Comparison of ENCODE assay signal across 8 cellular contexts in genomic region chr19:2327773-2328400, GRCh38. TPM values are rescaled to one million over a fixed set of nuclear protein-coding genes. Genes with fewer than 3 reads are reported as not detected.
DNase-seq lines count a peak whose midpoint lies in the region; ATAC-seq, FAIRE-seq and TF ChIP-seq lines count a peak whose summit lies in the region.

No MANE protein-coding gene starts in this region.

- H4K8ac ChIP-seq in IMR-90 (ENCODE audit: low read depth in 2 of 2, low read length in 2 of 2), result peak overlapping the region; percentile 98

- peak overlapping the region; percentile 100 for H3K4me3 Mint-ChIP-seq in astrocyte (ENCODE audit: unreplicated experiment)

- no peak for TF ChIP-seq RAD21 in IMR-90 (IDR thresholded peaks at IDR 0.05; ENCODE audit: low read length)
- TF ChIP-seq RAD21 in SK-N-SH (IDR thresholded peaks at IDR 0.05; ENCODE audit: low read length), result no peak

- TF ChIP-seq POLR2A in IMR-90 (IDR thresholded peaks at IDR 0.05; ENCODE audit: low read depth, low read length), result peak; percentile 54; the same call in 1 of the 2 replicates

- H3K4me1 ChIP-seq in IMR-90 (ENCODE audit: control insufficient read depth, insufficient read depth, low read length) (peaks cover 4% of the 10 kb centered on the region), SK-N-SH (ENCODE audit: control insufficient read depth in 1 of 2, insufficient read depth in 2 of 2, low read depth in 1 of 2, low read length in 1 of 2) (peaks cover 6 to 14% of the 10 kb centered on the region in 2 experiments; a peak in 2 of 4 replicates), astrocyte (ENCODE audit: insufficient read depth, low read length) (peaks cover 15% of the 10 kb centered on the region), skeletal muscle satellite cell (ENCODE audit: control insufficient read depth, insufficient read depth, low read length) (peaks cover 29% of the 10 kb centered on the region)

- WGBS in IMR-90 (ENCODE audit: extremely low coverage in 2 of 2, insufficient read length in 1 of 2), 2 experiments, result no CpG with 5 or more reads among the region's 18 CpGs
- WGBS in SK-N-SH (ENCODE audit: low lambda C conversion rate), result 2% methylated on average over 17 of the region's 18 CpGs

- TF ChIP-seq EP300 in SK-N-SH (IDR thresholded peaks at IDR 0.05; ENCODE audit: borderline replicate concordance in 1 of 2, low read depth in 1 of 2, low read length in 1 of 2), result no peak

- H3K36me3 Mint-ChIP-seq in astrocyte (ENCODE audit: low read depth, unreplicated experiment), result peaks cover 5% of the 10 kb centered on the region

- peak overlapping the region; percentile 99 for H2AK5ac ChIP-seq in IMR-90 (ENCODE audit: low read depth, low read length)

- H4K5ac ChIP-seq in IMR-90 (ENCODE audit: low read depth, low read length), result peak overlapping the region; percentile 86

- H3K9ac ChIP-seq in IMR-90 (ENCODE audit: low read depth, low read length), result peak overlapping the region; percentile 98
- peak overlapping the region; percentile 81 for H3K9ac ChIP-seq in SK-N-SH
- H3K9ac ChIP-seq in astrocyte (ENCODE audit: low read length), result peak overlapping the region; percentile 87
- peak overlapping the region; percentile 97 for H3K9ac ChIP-seq in skeletal muscle satellite cell (ENCODE audit: low read depth, low read length)

- POLR2A ChIA-PET in IMR-90 (lab: Charles Lee; ENCODE audit: unreplicated experiment), result no interaction called here
- POLR2A ChIA-PET in SK-N-SH (lab: Yijun Ruan, JAX), result no interaction called here

- FAIRE-seq in astrocyte (lab: Jason Lieb, UNC), result peak; percentile 76

- H3K9me2 ChIP-seq in SK-N-SH, result no peaks in the 10 kb centered on the region

- H4K20me1 ChIP-seq in IMR-90 (ENCODE audit: insufficient read depth, low read length) (peaks cover 31% of the 10 kb centered on the region), SK-N-SH (ENCODE audit: insufficient read depth) (peaks cover 19% of the 10 kb centered on the region; the same call in 1 of the 2 replicates), astrocyte (ENCODE audit: insufficient read depth, low read length) (peaks cover 66% of the 10 kb centered on the region)

- BruUV-seq in IMR-90 (replicated peaks; lab: Mats Ljungman, UMichigan), result TSS peak; percentile 59

- H3K4me1 Mint-ChIP-seq in astrocyte (ENCODE audit: low read depth, unreplicated experiment), result peaks cover 27% of the 10 kb centered on the region

- peaks cover 26% of the 10 kb centered on the region for H3K36me3 ChIP-seq in IMR-90 (ENCODE audit: control insufficient read depth, insufficient read depth, low read length)
- H3K36me3 ChIP-seq in SK-N-SH (replicated peaks in 1 of 2; ENCODE audit: control insufficient read depth in 1 of 2, insufficient read depth in 2 of 2, low read length in 1 of 2), result peaks cover 3 to 14% of the 10 kb centered on the region in 2 experiments
- no peaks in the 10 kb centered on the region for H3K36me3 ChIP-seq in astrocyte (ENCODE audit: insufficient read depth, low read length)
- H3K36me3 ChIP-seq in skeletal muscle satellite cell (ENCODE audit: insufficient read depth, low read length), result peaks cover 15% of the 10 kb centered on the region

- H3K27me3 Mint-ChIP-seq in astrocyte (ENCODE audit: low read depth, unreplicated experiment), result no peaks in the 10 kb centered on the region

- peak overlapping the region; percentile 100 for H2AK9ac ChIP-seq in IMR-90 (replicated peaks; ENCODE audit: low read depth, low read length, poor library complexity)

- peak overlapping the region; percentile 58 for H3K4me2 ChIP-seq in IMR-90 (ENCODE audit: low read depth, low read length)
- peak overlapping the region; percentile 92 for H3K4me2 ChIP-seq in SK-N-SH
- peak overlapping the region; percentile 90 for H3K4me2 ChIP-seq in astrocyte (ENCODE audit: low read length)
- H3K4me2 ChIP-seq in skeletal muscle satellite cell (ENCODE audit: low read length), result peak overlapping the region; percentile 100

- peak overlapping the region; percentile 76 for H3K18ac ChIP-seq in IMR-90 (ENCODE audit: low read depth, low read length)

- peak overlapping the region; percentile 99 for H3K23ac ChIP-seq in IMR-90 (ENCODE audit: low read depth, low read length)

- H3K79me1 ChIP-seq in IMR-90 (ENCODE audit: low read depth in 1 of 2, low read length in 2 of 2), result peaks cover 32 to 78% of the 10 kb centered on the region in 2 experiments

- intact Hi-C loops in IMR-90 (cut with micrococcal nuclease), result loop anchor here (2.0 to 5.0 kb wide), 3 partner anchors 64 to 309 kb away; no protein-coding TSS in a partner anchor

- H3K56ac ChIP-seq in IMR-90 (ENCODE audit: extremely low read depth, insufficient read depth, low read length), result peak overlapping the region; percentile 99

- peak overlapping the region; percentile 99 for H4K91ac ChIP-seq in IMR-90 (ENCODE audit: insufficient read depth, low read depth, low read length)

- no peaks in the 10 kb centered on the region for H3F3A ChIP-seq in SK-N-SH (replicated peaks; ENCODE audit: insufficient read depth)

- peak overlapping the region; percentile 100 for H3K14ac ChIP-seq in IMR-90 (replicated peaks; ENCODE audit: low read depth, low read length)

- no peaks in the 10 kb centered on the region for H3K9me3 Mint-ChIP-seq in astrocyte (ENCODE audit: unreplicated experiment)

- H2BK120ac ChIP-seq in IMR-90 (ENCODE audit: low read depth, low read length), result peak overlapping the region; percentile 69

- H2BK5ac ChIP-seq in IMR-90 (ENCODE audit: low read depth, low read length, poor library complexity, severe bottlenecking), result peak overlapping the region; percentile 92

- no peaks in the 10 kb centered on the region for H3K9me1 ChIP-seq in IMR-90 (ENCODE audit: insufficient read depth, low read length)

- CTCF ChIA-PET in IMR-90 (lab: Yijun Ruan, JAX), result no interaction called here
- CTCF ChIA-PET in SK-N-SH (lab: Yijun Ruan, JAX), result interaction anchor here (0.9 to 5.2 kb wide), 8 partner anchors 9 to 173 kb away, joined by 3 to 51 read pairs (median 3); no protein-coding TSS in a partner anchor

- dilution Hi-C loops in IMR-90 (cut with HindIII; ENCODE audit: low sequenced_read_pairs, unreplicated experiment), result no loop called here

- H2AFZ ChIP-seq in IMR-90 (replicated peaks; ENCODE audit: low read length, poor library complexity), result peak overlapping the region; percentile 99
- H2AFZ ChIP-seq in SK-N-SH (ENCODE audit: low read depth), result peak overlapping the region; percentile 61
- H2AFZ ChIP-seq in astrocyte (ENCODE audit: low read depth, low read length), result peak overlapping the region; percentile 89

- DNase-seq in ELR (ENCODE audit: low read depth) (peak; percentile 88), IMR-90 (peak; percentile 81), SK-N-SH (peak; percentile 72), astrocyte (ENCODE audit: low read depth) (peak; percentile 88), iPS DF 4.7 (ENCODE audit: extremely low read depth, low spot score) (peak; percentile 76)

- peaks cover 72% of the 10 kb centered on the region for H3K79me2 ChIP-seq in SK-N-SH (ENCODE audit: insufficient read depth)
- peaks cover 78% of the 10 kb centered on the region for H3K79me2 ChIP-seq in astrocyte (ENCODE audit: insufficient read depth, low read length)

- peak overlapping the region; percentile 97 for H3K27ac Mint-ChIP-seq in astrocyte (ENCODE audit: unreplicated experiment)

- H2BK20ac ChIP-seq in IMR-90 (ENCODE audit: low read depth, low read length), result no peak overlapping the region

- no peak for TF ChIP-seq CTCF in IMR-90 (conservative IDR thresholded peaks at IDR 0.05; ENCODE audit: low read depth, low read length)
- no peak for TF ChIP-seq CTCF in SK-N-SH (IDR thresholded peaks at IDR 0.05)
- TF ChIP-seq CTCF in astrocyte (IDR thresholded peaks at IDR 0.05; ENCODE audit: insufficient read depth, low read depth, low read length), result no peak

- in situ Hi-C loops in IMR-90 (cut with MboI; ENCODE audit: low sequenced_read_pairs), result no loop called here

- H3K4me3 ChIP-seq in IMR-90 (ENCODE audit: insufficient read depth, low read depth, low read length), result peak overlapping the region; percentile 94
- H3K4me3 ChIP-seq in SK-N-SH (ENCODE audit: low read depth in 2 of 2, low read length in 1 of 2), result peak overlapping the region; percentile 76 to 91
- H3K4me3 ChIP-seq in astrocyte (ENCODE audit: insufficient read depth, low read depth, low read length), result peak overlapping the region; percentile 95
- H3K4me3 ChIP-seq in skeletal muscle satellite cell (ENCODE audit: low read length), result peak overlapping the region; percentile 86

- H3K27me3 ChIP-seq in IMR-90 (ENCODE audit: control insufficient read depth, insufficient read depth, low read length) (no peaks in the 10 kb centered on the region), SK-N-SH (ENCODE audit: insufficient read depth) (no peaks in the 10 kb centered on the region), astrocyte (ENCODE audit: insufficient read depth, low read length) (no peaks in the 10 kb centered on the region), skeletal muscle satellite cell (ENCODE audit: control insufficient read depth, insufficient read depth, low read length) (no peaks in the 10 kb centered on the region)

- 0 out of 3 replicates have a peak overlapping the region, but pooled peaks have one; percentile 64 for H2BK15ac ChIP-seq in IMR-90 (ENCODE audit: low read depth, low read length)

- H3K9me3 ChIP-seq in IMR-90 (ENCODE audit: control insufficient read depth, insufficient read depth, low read length) (no peaks in the 10 kb centered on the region), SK-N-SH (no peaks in the 10 kb centered on the region), astrocyte (ENCODE audit: insufficient read depth, low read depth, low read length) (no peaks in the 10 kb centered on the region), skeletal muscle satellite cell (replicated peaks; ENCODE audit: low read length) (no peaks in the 10 kb centered on the region)

- ATAC-seq in IMR-90 (ENCODE audit: low read depth), result peak; percentile 80
- no peak for ATAC-seq in GM21367 (IDR thresholded peaks at IDR 0.05; ENCODE audit: unreplicated experiment)
- ATAC-seq in HG03521 (IDR thresholded peaks at IDR 0.05; ENCODE audit: unreplicated experiment), result no peak

- H3K27ac ChIP-seq in IMR-90 (ENCODE audit: insufficient read depth, low read length) (peak overlapping the region; percentile 92), SK-N-SH (ENCODE audit: low read depth in 2 of 2, low read length in 1 of 2) (peak overlapping the region; percentile 67 to 84), astrocyte (ENCODE audit: low read depth, low read length) (peak overlapping the region; percentile 90)

- H3K4ac ChIP-seq in IMR-90 (ENCODE audit: low read depth, low read length), result peak overlapping the region; percentile 100

RNA-seq across cellular contexts. Expression of gene LSM7, which starts 0.5 kb away (rescaled TPM):
- 145 and 200 TPM in 2 replicates for total RNA-seq in IMR-90 (2012; rRNA removed)
- polyA plus RNA-seq in IMR-90 (2012; rRNA removed), result 544 and 708 TPM in 2 replicates
- 747 and 763 TPM in 2 replicates for polyA plus RNA-seq in IMR-90 (2012; cell fraction: cytosol; rRNA removed)
- 274 and 317 TPM in 2 replicates for polyA plus RNA-seq in IMR-90 (2012; cell fraction: nucleus; rRNA removed; ENCODE audit: low replicate concordance)
- 1,077 and 1,193 TPM in 2 replicates for polyA plus RNA-seq in SK-N-SH (2012; rRNA removed)
- polyA plus RNA-seq in SK-N-SH (2012; cell fraction: cytosol; rRNA removed), result 767 and 1,013 TPM in 2 replicates
- polyA plus RNA-seq in SK-N-SH (2012; cell fraction: nucleus; rRNA removed), result 353 and 686 TPM in 2 replicates
- total RNA-seq in astrocyte, result 91.4 and 97.6 TPM in 2 replicates
- 177 and 189 TPM in 2 replicates for total RNA-seq in skeletal muscle satellite cell (2012; rRNA removed)

RNA-seq across cellular contexts. Expression of gene SPPL2B, which starts 0.6 kb away (rescaled TPM):
- total RNA-seq in IMR-90 (2012; rRNA removed) (3.4 and 4.2 TPM in 2 replicates), astrocyte (52.2 and 55.4 TPM in 2 replicates)
- polyA plus RNA-seq in IMR-90 (2012; rRNA removed) (45.7 and 52.0 TPM in 2 replicates), SK-N-SH (2012; rRNA removed) (48.5 and 58.1 TPM in 2 replicates)
- polyA plus RNA-seq in IMR-90 (2012; cell fraction: cytosol; rRNA removed), result 25.9 and 36.5 TPM in 2 replicates
- 327 and 736 TPM in 2 replicates for polyA plus RNA-seq in IMR-90 (2012; cell fraction: nucleus; rRNA removed; ENCODE audit: low replicate concordance)
- polyA plus RNA-seq in SK-N-SH (2012; cell fraction: cytosol; rRNA removed), result 7.7 and 14.5 TPM in 2 replicates
- polyA plus RNA-seq in SK-N-SH (2012; cell fraction: nucleus; rRNA removed), result 364 and 416 TPM in 2 replicates
- total RNA-seq in skeletal muscle satellite cell (2012; rRNA removed), result 20.8 and 25.6 TPM in 2 replicates

RNA-seq across cellular contexts. Expression of gene LINGO3, which starts 19.9 kb away (rescaled TPM):
- total RNA-seq in IMR-90 (2012; rRNA removed) (not detected in 2 replicates), astrocyte (not detected in 2 replicates)
- polyA plus RNA-seq in IMR-90 (2012; rRNA removed) (not detected in 2 replicates), SK-N-SH (2012; rRNA removed) (not detected in 2 replicates)
- polyA plus RNA-seq in IMR-90 (2012; cell fraction: cytosol; rRNA removed), result 0.03 TPM in 1 of 2 replicates, not detected in the other
- not detected in 2 replicates for polyA plus RNA-seq in IMR-90 (2012; cell fraction: nucleus; rRNA removed; ENCODE audit: low replicate concordance)
- polyA plus RNA-seq in SK-N-SH (2012; cell fraction: cytosol; rRNA removed), result not detected in 2 replicates
- polyA plus RNA-seq in SK-N-SH (2012; cell fraction: nucleus; rRNA removed), result 0.04 TPM in 1 of 2 replicates, not detected in the other
- total RNA-seq in skeletal muscle satellite cell (2012; rRNA removed), result under 0.01 TPM in 2 replicates

RNA-seq across cellular contexts. Expression of gene TMPRSS9, which starts 32.2 kb away (rescaled TPM):
- not detected in 2 replicates for total RNA-seq in IMR-90 (2012; rRNA removed)
- not detected in 2 replicates for polyA plus RNA-seq in IMR-90 (2012; rRNA removed)
- polyA plus RNA-seq in IMR-90 (2012; cell fraction: cytosol; rRNA removed), result not detected in 2 replicates
- polyA plus RNA-seq in IMR-90 (2012; cell fraction: nucleus; rRNA removed; ENCODE audit: low replicate concordance), result 0.07 and 0.09 TPM in 2 replicates
- polyA plus RNA-seq in SK-N-SH (2012; rRNA removed), result not detected in 2 replicates
- not detected in 2 replicates for polyA plus RNA-seq in SK-N-SH (2012; cell fraction: cytosol; rRNA removed)
- 0.06 TPM in 1 of 2 replicates, not detected in the other for polyA plus RNA-seq in SK-N-SH (2012; cell fraction: nucleus; rRNA removed)
- 0.16 and 0.17 TPM in 2 replicates for total RNA-seq in astrocyte
- 0.22 TPM in 1 of 2 replicates, not detected in the other for total RNA-seq in skeletal muscle satellite cell (2012; rRNA removed)

RNA-seq across cellular contexts. Expression of gene PEAK3, which starts 45.9 kb away (rescaled TPM):
- under 0.01 TPM in 1 of 2 replicates, not detected in the other for total RNA-seq in IMR-90 (2012; rRNA removed)
- 0.09 and 0.19 TPM in 2 replicates for polyA plus RNA-seq in IMR-90 (2012; rRNA removed)
- 0.09 and 0.15 TPM in 2 replicates for polyA plus RNA-seq in IMR-90 (2012; cell fraction: cytosol; rRNA removed)
- polyA plus RNA-seq in IMR-90 (2012; cell fraction: nucleus; rRNA removed; ENCODE audit: low replicate concordance), result 0.14 TPM in 1 of 2 replicates, not detected in the other
- not detected in 2 replicates for polyA plus RNA-seq in SK-N-SH (2012; rRNA removed)
- not detected in 2 replicates for polyA plus RNA-seq in SK-N-SH (2012; cell fraction: cytosol; rRNA removed)
- polyA plus RNA-seq in SK-N-SH (2012; cell fraction: nucleus; rRNA removed), result not detected in 2 replicates
- 0.18 TPM in 1 of 2 replicates, not detected in the other for total RNA-seq in astrocyte
- not detected in 2 replicates for total RNA-seq in skeletal muscle satellite cell (2012; rRNA removed)

Comparison
In these comparisons a context has a peak if more than half of its experiments do, and no peak if none do; other contexts are left out.
1. RNA of gene SPPL2B, which starts 0.6 kb away (total RNA-seq): 52.2 to 55.4 TPM in astrocyte; 3.4 to 4.2 TPM in IMR-90; every median in the first group is over 10 times any median in the second.
2. Peak in every context shown above with its lines, with median percentiles within 50 percentile points of each other: DNase-seq, H2AFZ ChIP-seq, H3K27ac ChIP-seq, H3K4me2 ChIP-seq, H3K4me3 ChIP-seq and H3K9ac ChIP-seq.